In the genomic region with DNA sequence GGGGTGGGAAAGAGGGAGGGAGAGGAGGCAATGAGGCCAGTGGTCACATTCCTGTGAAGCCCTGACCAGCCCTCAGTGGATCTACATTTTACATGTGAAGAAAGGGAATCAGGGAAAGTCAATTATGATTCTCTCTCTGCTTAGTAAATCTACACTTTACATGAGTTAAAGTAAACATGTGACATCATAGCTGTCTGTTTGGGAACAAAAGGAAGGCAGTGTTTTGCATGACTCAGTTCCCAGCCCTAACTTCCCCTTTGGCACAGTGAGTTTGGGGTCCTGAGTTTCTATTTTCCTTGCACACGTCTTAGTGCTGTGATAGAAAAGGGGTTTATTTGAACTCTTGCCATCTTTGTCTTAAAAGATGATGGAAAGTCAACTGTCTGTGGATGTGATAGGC, we compare ENCODE assay signal across 17 cellular contexts.
DNase-seq lines count a peak whose midpoint lies in the region; ATAC-seq and TF ChIP-seq lines count a peak whose summit lies in the region.
"Had no signal": no experiment of that assay in that cellular context is flagged by ENCODE, and none has a peak within 500 bp of the region (broad histone marks: within the 10 kb centered on the region; RNA-seq: fewer than 3 reads in every experiment).

No MANE protein-coding gene starts in this region.

- 46 to 53% methylated on average over 1 of the region's 1 CpG for WGBS in upper lobe of left lung, 2 donors

- H3K36me3 Mint-ChIP-seq in CD4-positive, alpha-beta memory T cell = no peaks in the 10 kb centered on the region

- no peaks in the 10 kb centered on the region for H3K9me3 ChIP-seq in upper lobe of left lung
- H3K9me3 ChIP-seq in CD4-positive, alpha-beta memory T cell (ENCODE audit: control insufficient read depth in 1 of 2, low read length in 2 of 2) = no peaks in the 10 kb centered on the region
- H3K9me3 ChIP-seq: Caco-2, vagina had no signal

- no peak for ATAC-seq in upper lobe of left lung (ENCODE audit: low FRiP score in 2 of 2)
- ATAC-seq in GM19035 (IDR thresholded peaks at IDR 0.05; ENCODE audit: unreplicated experiment) = no peak
- ATAC-seq: T-helper 17 cell had no signal

- peak; percentile 18 to 42 for DNase-seq in NOMO-1 (lab: John Stamatoyannopoulos, UW; ENCODE audit: unreplicated experiment in 2 of 2)
- DNase-seq in NOMO-1 treated with dmso at 0.1 percent for 144 hours (lab: John Stamatoyannopoulos, UW; ENCODE audit: unreplicated experiment) = no peak
- DNase-seq in SKM-1 (lab: John Stamatoyannopoulos, UW; ENCODE audit: unreplicated experiment) = peak; percentile 7
- DNase-seq in fibroblast of villous mesenchyme (ENCODE audit: low read depth) = peak; percentile 18
- DNase-seq in upper lobe of left lung = no peak
- no peak for DNase-seq in NCI-H1417 treated with DMSO at 0.1 percent for 48 hours (lab: John Stamatoyannopoulos, UW)
- no peak for DNase-seq in CD4-positive, alpha-beta memory T cell
- DNase-seq: amniotic stem cell; Caco-2; dorsolateral prefrontal cortex; NCI-H1436; NCI-H524 treated with DMSO at 0.1 percent for 48 hours; stimulated activated naive CD4-positive, alpha-beta T cell; T-helper 17 cell had no signal

- H3K27me3 Mint-ChIP-seq in CD4-positive, alpha-beta memory T cell = peaks cover 2 to 11% of the 10 kb centered on the region in 2 donors

- no peak overlapping the region for H3K4me3 ChIP-seq in fibroblast of villous mesenchyme (ENCODE audit: low read depth, low read length)
- H3K4me3 ChIP-seq in upper lobe of left lung = no peak overlapping the region
- no peak overlapping the region for H3K4me3 ChIP-seq in CD4-positive, alpha-beta memory T cell (ENCODE audit: low read length in 2 of 2)
- H3K4me3 ChIP-seq: dorsolateral prefrontal cortex, skin epidermis, vagina had no signal

- no peak for TF ChIP-seq POLR2A in upper lobe of left lung (IDR thresholded peaks at IDR 0.05)

- H3K4me1 Mint-ChIP-seq in CD4-positive, alpha-beta memory T cell = peaks cover 3 to 4% (median 3%) of the 10 kb centered on the region in 4 donors

- CTCF ChIA-PET in CD4-positive, alpha-beta memory T cell (lab: Charles Lee; ENCODE audit: partially characterized antibody) = no interaction called here

- no peaks in the 10 kb centered on the region for H3K36me3 ChIP-seq in upper lobe of left lung
- no peaks in the 10 kb centered on the region for H3K36me3 ChIP-seq in CD4-positive, alpha-beta memory T cell (ENCODE audit: insufficient read depth, low read length)
- H3K36me3 ChIP-seq: vagina had no signal

- no peak overlapping the region for H3K4me3 Mint-ChIP-seq in CD4-positive, alpha-beta memory T cell
- H3K4me3 Mint-ChIP-seq: T-helper 17 cell had no signal

- H3K27ac ChIP-seq in upper lobe of left lung = peak overlapping the region; percentile 46 to 68 (median 52)
- H3K27ac ChIP-seq in CD4-positive, alpha-beta memory T cell (ENCODE audit: low read depth, low read length) = no peak overlapping the region
- H3K27ac ChIP-seq: dorsolateral prefrontal cortex, skin epidermis, vagina had no signal

- peaks cover 0 to 4% (median 0%) of the 10 kb centered on the region in 8 donors for H3K9me3 Mint-ChIP-seq in CD4-positive, alpha-beta memory T cell

- TF ChIP-seq EP300 in upper lobe of left lung (IDR thresholded peaks at IDR 0.05) = no peak

- peaks cover 3 to 11% (median 6%) of the 10 kb centered on the region in 4 donors for H3K4me1 ChIP-seq in upper lobe of left lung
- no peaks in the 10 kb centered on the region for H3K4me1 ChIP-seq in CD4-positive, alpha-beta memory T cell (ENCODE audit: insufficient read depth, low read length)
- H3K4me1 ChIP-seq: Caco-2, vagina had no signal

- H3K27me3 ChIP-seq in upper lobe of left lung = no peaks in the 10 kb centered on the region
- no peaks in the 10 kb centered on the region for H3K27me3 ChIP-seq in CD4-positive, alpha-beta memory T cell (ENCODE audit: insufficient read depth, low read length)
- H3K27me3 ChIP-seq: dorsolateral prefrontal cortex, vagina had no signal

- intact Hi-C loops in CD4-positive, alpha-beta memory T cell (cut with micrococcal nuclease) = no loop called here

- no peak overlapping the region for H3K27ac Mint-ChIP-seq in CD4-positive, alpha-beta memory T cell
- H3K27ac Mint-ChIP-seq: T-helper 17 cell had no signal

- POLR2A ChIA-PET in CD4-positive, alpha-beta memory T cell (lab: Charles Lee; ENCODE audit: partially characterized antibody) = no interaction called here

- TF ChIP-seq CTCF in fibroblast of villous mesenchyme (IDR thresholded peaks at IDR 0.05; ENCODE audit: insufficient read depth, low read depth, low read length) (no peak), upper lobe of left lung (IDR thresholded peaks at IDR 0.05) (no peak)

Comparison
In these comparisons a context has a peak if more than half of its experiments do, and no peak if none do; other contexts are left out.
1. DNase-seq: peak in NOMO-1 (2 of 2), SKM-1 (single experiment) and fibroblast of villous mesenchyme (single experiment); none in NOMO-1 treated with dmso at 0.1 percent for 144 hours (single experiment), upper lobe of left lung (0 of 2), NCI-H1417 treated with DMSO at 0.1 percent for 48 hours (single experiment) and CD4-positive, alpha-beta memory T cell (0 of 5).